1 cellular context compared by ENCODE assay signal in genomic region chr7:135712182-135712782, GRCh38.
TF ChIP-seq lines count a peak whose summit lies in the region.

No MANE protein-coding gene starts in this region.

TF ChIP-seq in GM12878, 131 proteins besides CTCF, POLR2A, EP300 and RAD21:
- TF ChIP-seq NR2C2 (IDR thresholded peaks at IDR 0.05; ENCODE audit: borderline replicate concordance, control insufficient read depth, insufficient read length, low read depth) (no peak), SIN3A (IDR thresholded peaks at IDR 0.05; ENCODE audit: low read depth, low read length) (no peak), WRNIP1 (IDR thresholded peaks at IDR 0.05; ENCODE audit: borderline replicate concordance, low read depth, low read length) (no peak), PAX8 (IDR thresholded peaks at IDR 0.05) (no peak), MTA2 (IDR thresholded peaks at IDR 0.05; ENCODE audit: low read depth) (no peak), SPI1 (IDR thresholded peaks at IDR 0.05; ENCODE audit: borderline replicate concordance, insufficient read depth, low read depth, low read length) (no peak), PBX3 (IDR thresholded peaks at IDR 0.05; ENCODE audit: insufficient replicate concordance, low read depth, low read length) (no peak), KDM1A (IDR thresholded peaks at IDR 0.05; ENCODE audit: borderline replicate concordance) (no peak), CREB1 (IDR thresholded peaks at IDR 0.05; ENCODE audit: low read depth) (no peak)
